ENCODE assay signal across 9 cellular contexts in genomic region chr3:190306513-190307163, GRCh38. TPM values are rescaled to one million over a fixed set of nuclear protein-coding genes. Genes with fewer than 3 reads are reported as not detected.
A peak's percentile ranks its signal among the peaks of the same experiment; 100 is the strongest.
DNase-seq lines count a peak whose midpoint lies in the region; ATAC-seq and TF ChIP-seq lines count a peak whose summit lies in the region.
"Had no signal": no experiment of that assay in that cellular context is flagged by ENCODE, and none has a peak within 500 bp of the region (broad histone marks: within the 10 kb centered on the region; RNA-seq: fewer than 3 reads in every experiment).

No MANE protein-coding gene starts in this region.

- DNase-seq in activated T-cell treated with anti-CD3 and anti-CD28 coated beads, Interleukin-2, amount 50 U/mL, for 4 hours, result no peak
- no peak for DNase-seq in activated T-cell treated with anti-CD3 and anti-CD28 coated beads, Interleukin-2, amount 50 U/mL, for 48 hours
- no peak for DNase-seq in Panc1 (ENCODE audit: low read depth, low spot score)
- DNase-seq in esophagus squamous epithelium (lab: John Stamatoyannopoulos, UW), result no peak
- no peak for DNase-seq in stimulated activated effector memory CD8-positive, alpha-beta T cell treated with anti-CD3 and anti-CD28 coated beads, Interleukin-12 subunit alpha, Interleukin-12 subunit beta, amount 100 ng/mL, for 72 hours (ENCODE audit: low spot score in 2 of 2)
- DNase-seq in NCI-H1048 (lab: John Stamatoyannopoulos, UW), result no peak
- DNase-seq in OCI-M2 (lab: John Stamatoyannopoulos, UW; ENCODE audit: unreplicated experiment), result no peak
- DNase-seq in effector memory CD4-positive, alpha-beta T cell, result no peak

- no peaks in the 10 kb centered on the region for H3K27me3 Mint-ChIP-seq in activated T-cell treated with anti-CD3 and anti-CD28 coated beads, Interleukin-2, amount 50 U/mL, for 4 hours (ENCODE audit: low read depth)

- POLR2A ChIA-PET in Panc1 (lab: Charles Lee), result no interaction called here

- WGBS in esophagus squamous epithelium, 2 donors, result 34 to 45% methylated on average over 4 of the region's 4 CpGs

- in situ Hi-C loops in Panc1 (cut with HindIII; ENCODE audit: low pct_unique_long_range_greater_than_20kb, low sequenced_read_pairs), result no loop called here

- no peak overlapping the region for H3K27ac Mint-ChIP-seq in stimulated activated effector memory CD8-positive, alpha-beta T cell treated with anti-CD3 and anti-CD28 coated beads, Interleukin-12 subunit alpha, Interleukin-12 subunit beta, amount 100 ng/mL, for 72 hours

- no peak for TF ChIP-seq POLR2A in esophagus squamous epithelium (IDR thresholded peaks at IDR 0.05)

- H3K27ac ChIP-seq in Panc1 (ENCODE audit: low read length) (peak overlapping the region; percentile 32; the same call in 1 of the 2 replicates), esophagus squamous epithelium (peak overlapping the region; percentile 66 to 75 (median 72))
- H3K27ac ChIP-seq in effector memory CD4-positive, alpha-beta T cell (ENCODE audit: insufficient read depth, low read length, poor library complexity, severe bottlenecking), result no peak overlapping the region
- H3K27ac ChIP-seq: BLaER1 had no signal

- ATAC-seq in activated T-cell treated with anti-CD3 and anti-CD28 coated beads, Interleukin-2, amount 50 U/mL, for 4 hours, result peak; percentile 96 to 97
- peak; percentile 48; the same call in 1 of the 2 replicates for ATAC-seq in Panc1
- peak; percentile 67 for ATAC-seq in stimulated activated effector memory CD8-positive, alpha-beta T cell treated with anti-CD3 and anti-CD28 coated beads, Interleukin-12 subunit alpha, Interleukin-12 subunit beta, amount 100 ng/mL, for 72 hours

- H3K36me3 ChIP-seq in Panc1 (ENCODE audit: control insufficient read depth, insufficient read depth, low read length) (no peaks in the 10 kb centered on the region), esophagus squamous epithelium (peaks cover 0 to 7% (median 0%) of the 10 kb centered on the region in 3 donors)
- no peaks in the 10 kb centered on the region for H3K36me3 ChIP-seq in effector memory CD4-positive, alpha-beta T cell (ENCODE audit: control insufficient read depth, insufficient read depth, low read length)
- H3K36me3 ChIP-seq: BLaER1 had no signal

- H3K4me1 ChIP-seq in Panc1 (ENCODE audit: control insufficient read depth, insufficient read depth, low read length) (no peaks in the 10 kb centered on the region), esophagus squamous epithelium (peaks cover 0 to 14% (median 0%) of the 10 kb centered on the region in 3 donors)
- no peaks in the 10 kb centered on the region for H3K4me1 ChIP-seq in effector memory CD4-positive, alpha-beta T cell (ENCODE audit: control insufficient read depth, insufficient read depth, low read length, poor library complexity, severe bottlenecking)

- H3K27me3 ChIP-seq in Panc1 (ENCODE audit: control insufficient read depth, insufficient read depth, low read length) (no peaks in the 10 kb centered on the region), esophagus squamous epithelium (no peaks in the 10 kb centered on the region)
- no peaks in the 10 kb centered on the region for H3K27me3 ChIP-seq in effector memory CD4-positive, alpha-beta T cell (replicated peaks; ENCODE audit: control insufficient read depth, insufficient read depth, low read length, poor library complexity, severe bottlenecking)
- H3K27me3 ChIP-seq: BLaER1 had no signal

- no peak for TF ChIP-seq CTCF in Panc1 (IDR thresholded peaks at IDR 0.05)
- TF ChIP-seq CTCF in esophagus squamous epithelium (IDR thresholded peaks at IDR 0.05), result no peak

- intact Hi-C loops in Panc1 (cut with micrococcal nuclease; ENCODE audit: unreplicated experiment) (no loop called here), esophagus squamous epithelium (cut with DNase I) (no loop called here)

- CTCF ChIA-PET in Panc1 (lab: Charles Lee), result no interaction called here

- no TSS peak for BruUV-seq in Panc1 (replicated peaks; lab: Mats Ljungman, UMichigan)

- H3K9me3 Mint-ChIP-seq in activated T-cell treated with anti-CD3 and anti-CD28 coated beads, Interleukin-2, amount 50 U/mL, for 4 hours, result no peaks in the 10 kb centered on the region
- no peaks in the 10 kb centered on the region for H3K9me3 Mint-ChIP-seq in stimulated activated effector memory CD8-positive, alpha-beta T cell treated with anti-CD3 and anti-CD28 coated beads, Interleukin-12 subunit alpha, Interleukin-12 subunit beta, amount 100 ng/mL, for 72 hours

- H3K4me3 ChIP-seq in Panc1 (ENCODE audit: low read depth in 2 of 2, low read length in 2 of 2) (no peak overlapping the region), esophagus squamous epithelium (no peak overlapping the region)
- no peak overlapping the region for H3K4me3 ChIP-seq in effector memory CD4-positive, alpha-beta T cell (ENCODE audit: insufficient read depth, low read depth, low read length, poor library complexity, severe bottlenecking)
- H3K4me3 ChIP-seq: BLaER1 had no signal

- H3K4me3 Mint-ChIP-seq in activated T-cell treated with anti-CD3 and anti-CD28 coated beads, Interleukin-2, amount 50 U/mL, for 4 hours, result peak overlapping the region; percentile 0
- H3K4me3 Mint-ChIP-seq in stimulated activated effector memory CD8-positive, alpha-beta T cell treated with anti-CD3 and anti-CD28 coated beads, Interleukin-12 subunit alpha, Interleukin-12 subunit beta, amount 100 ng/mL, for 72 hours, result no peak overlapping the region

- H3K36me3 Mint-ChIP-seq in activated T-cell treated with anti-CD3 and anti-CD28 coated beads, Interleukin-2, amount 50 U/mL, for 4 hours (ENCODE audit: insufficient read depth), result no peaks in the 10 kb centered on the region
- no peaks in the 10 kb centered on the region for H3K36me3 Mint-ChIP-seq in stimulated activated effector memory CD8-positive, alpha-beta T cell treated with anti-CD3 and anti-CD28 coated beads, Interleukin-12 subunit alpha, Interleukin-12 subunit beta, amount 100 ng/mL, for 72 hours

- H3K4me1 Mint-ChIP-seq in activated T-cell treated with anti-CD3 and anti-CD28 coated beads, Interleukin-2, amount 50 U/mL, for 4 hours (ENCODE audit: low read depth), result peaks cover 27% of the 10 kb centered on the region
- H3K4me1 Mint-ChIP-seq in stimulated activated effector memory CD8-positive, alpha-beta T cell treated with anti-CD3 and anti-CD28 coated beads, Interleukin-12 subunit alpha, Interleukin-12 subunit beta, amount 100 ng/mL, for 72 hours, result no peaks in the 10 kb centered on the region

- H3K9me3 ChIP-seq in Panc1 (ENCODE audit: control insufficient read depth, insufficient read depth, low read depth, low read length) (no peaks in the 10 kb centered on the region), esophagus squamous epithelium (no peaks in the 10 kb centered on the region)
- H3K9me3 ChIP-seq in effector memory CD4-positive, alpha-beta T cell (ENCODE audit: control insufficient read depth, low read length), result no peaks in the 10 kb centered on the region
- H3K9me3 ChIP-seq: BLaER1 had no signal

RNA-seq across cellular contexts. Expression of gene CLDN1, which starts 15.6 kb away (rescaled TPM):
- 1 to 10 TPM in 1 of 3 donors, under 1 TPM in 2; 0.43 to 2.1 (median 0.66) TPM for total RNA-seq in activated T-cell treated with anti-CD3 and anti-CD28 coated beads, Interleukin-2, amount 50 U/mL, for 4 hours
- total RNA-seq in Panc1 (2021; ENCODE audit: unreplicated experiment) (30.9 TPM), esophagus squamous epithelium (10 to 100 TPM; 34.8 to 59.6 (median 45.4) TPM)
- 16.9 TPM for polyA plus RNA-seq in Panc1 (2012; ENCODE audit: insufficient read length)

Comparison
In these comparisons a context has a peak if more than half of its experiments do, and no peak if none do; other contexts are left out.
1. RNA of gene CLDN1, which starts 15.6 kb away (total RNA-seq): 34.8 to 59.6 TPM in esophagus squamous epithelium and 30.9 TPM in Panc1 (single experiment); 0.43 to 2.1 TPM in activated T-cell treated with anti-CD3 and anti-CD28 coated beads, Interleukin-2, amount 50 U/mL, for 4 hours; every median in the first group is over 10 times any median in the second.
2. Peak in every context shown above with its lines, with median percentiles within 50 percentile points of each other: ATAC-seq.